In genomic region chr1:95002167-95002566, GRCh38 we compare ENCODE assay signal across 1 cellular context.
TF ChIP-seq lines count a peak whose summit lies in the region.

No MANE protein-coding gene starts in this region.

TF ChIP-seq in SK-N-SH treated with all-trans-retinoic acid at 6 μM for 48 hours, 23 proteins besides CTCF, POLR2A, EP300 and RAD21 (continued from another document):
- TF ChIP-seq, protein P1, sequence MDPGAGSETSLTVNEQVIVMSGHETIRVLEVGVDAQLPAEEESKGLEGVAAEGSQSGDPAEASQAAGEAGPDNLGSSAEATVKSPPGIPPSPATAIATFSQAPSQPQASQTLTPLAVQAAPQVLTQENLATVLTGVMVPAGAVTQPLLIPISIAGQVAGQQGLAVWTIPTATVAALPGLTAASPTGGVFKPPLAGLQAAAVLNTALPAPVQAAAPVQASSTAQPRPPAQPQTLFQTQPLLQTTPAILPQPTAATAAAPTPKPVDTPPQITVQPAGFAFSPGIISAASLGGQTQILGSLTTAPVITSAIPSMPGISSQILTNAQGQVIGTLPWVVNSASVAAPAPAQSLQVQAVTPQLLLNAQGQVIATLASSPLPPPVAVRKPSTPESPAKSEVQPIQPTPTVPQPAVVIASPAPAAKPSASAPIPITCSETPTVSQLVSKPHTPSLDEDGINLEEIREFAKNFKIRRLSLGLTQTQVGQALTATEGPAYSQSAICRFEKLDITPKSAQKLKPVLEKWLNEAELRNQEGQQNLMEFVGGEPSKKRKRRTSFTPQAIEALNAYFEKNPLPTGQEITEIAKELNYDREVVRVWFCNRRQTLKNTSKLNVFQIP (CRISPR knock-in tag; IDR thresholded peaks at IDR 0.05; ENCODE audit: borderline replicate concordance, low read depth): no peak
- no peak for TF ChIP-seq ZFP30 (CRISPR knock-in tag; IDR thresholded peaks at IDR 0.05)
- no peak for TF ChIP-seq OSR1 (CRISPR knock-in tag; IDR thresholded peaks at IDR 0.05)
- TF ChIP-seq ZNF70 (CRISPR knock-in tag; IDR thresholded peaks at IDR 0.05): no peak
- TF ChIP-seq BACH2 (CRISPR knock-in tag; IDR thresholded peaks at IDR 0.05; ENCODE audit: borderline replicate concordance): no peak
- TF ChIP-seq ESRRG (CRISPR knock-in tag; IDR thresholded peaks at IDR 0.05): no peak
- TF ChIP-seq TSHZ2 (CRISPR knock-in tag; IDR thresholded peaks at IDR 0.05): no peak
